In the genomic region with DNA sequence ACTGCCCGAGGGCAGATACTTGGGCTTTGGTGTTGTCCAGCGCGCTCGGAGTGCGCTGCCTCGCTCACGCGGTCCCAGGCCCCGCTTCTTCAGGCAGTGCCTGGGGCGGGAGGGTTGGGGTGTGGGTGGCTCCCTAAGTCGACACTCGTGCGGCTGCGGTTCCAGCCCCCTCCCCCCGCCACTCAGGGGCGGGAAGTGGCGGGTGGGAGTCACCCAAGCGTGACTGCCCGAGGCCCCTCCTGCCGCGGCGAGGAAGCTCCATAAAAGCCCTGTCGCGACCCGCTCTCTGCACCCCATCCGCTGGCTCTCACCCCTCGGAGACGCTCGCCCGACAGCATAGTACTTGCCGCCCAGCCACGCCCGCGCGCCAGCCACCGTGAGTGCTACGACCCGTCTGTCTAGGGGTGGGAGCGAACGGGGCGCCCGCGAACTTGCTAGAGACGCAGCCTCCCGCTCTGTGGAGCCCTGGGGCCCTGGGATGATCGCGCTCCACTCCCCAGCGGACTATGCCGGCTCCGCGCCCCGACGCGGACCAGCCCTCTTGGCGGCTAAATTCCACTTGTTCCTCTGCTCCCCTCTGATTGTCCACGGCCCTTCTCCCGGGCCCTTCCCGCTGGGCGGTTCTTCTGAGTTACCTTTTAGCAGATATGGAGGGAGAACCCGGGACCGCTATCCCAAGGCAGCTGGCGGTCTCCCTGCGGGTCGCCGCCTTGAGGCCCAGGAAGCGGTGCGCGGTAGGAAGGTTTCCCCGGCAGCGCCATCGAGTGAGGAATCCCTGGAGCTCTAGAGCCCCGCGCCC, we compare ENCODE assay signal across 9 cellular contexts. TPM values are rescaled to one million over a fixed set of nuclear protein-coding genes. Genes with fewer than 3 reads are reported as not detected.
DNase-seq lines count a peak whose midpoint lies in the region; ATAC-seq and TF ChIP-seq lines count a peak whose summit lies in the region.
"Had no signal": no experiment of that assay in that cellular context is flagged by ENCODE, and none has a peak within 500 bp of the region (broad histone marks: within the 10 kb centered on the region; RNA-seq: fewer than 3 reads in every experiment).

A gene (plus strand): TSS at position 291 of the 799 bp plus-strand sequence. CDS start 1,051 bp downstream, outside the sequence.

- H3K4me3 ChIP-seq in muscle layer of duodenum (ENCODE audit: low read depth in 1 of 2, low read length in 2 of 2): peak within 1 kb of the TSS; percentile 27 to 44
- H3K4me3 ChIP-seq in vagina: no peak within 1 kb of the TSS

- ATAC-seq in HG03196 (IDR thresholded peaks at IDR 0.05; ENCODE audit: unreplicated experiment): no peak

- H3K4me1 Mint-ChIP-seq in activated naive CD4-positive, alpha-beta T cell treated with anti-CD3 and anti-CD28 coated beads for 36 hours (ENCODE audit: low read depth): peaks cover 18% of the 10 kb centered on the region

- peaks cover 44% of the 10 kb centered on the region for H3K27me3 Mint-ChIP-seq in activated naive CD4-positive, alpha-beta T cell treated with anti-CD3 and anti-CD28 coated beads for 36 hours (ENCODE audit: low read depth)

- no peaks in the 10 kb centered on the region for H3K36me3 ChIP-seq in muscle layer of duodenum (ENCODE audit: control insufficient read depth in 1 of 2, insufficient read depth in 2 of 2, low read length in 2 of 2)
- no peaks in the 10 kb centered on the region for H3K36me3 ChIP-seq in vagina

- H3K27ac ChIP-seq in muscle layer of duodenum (ENCODE audit: low read length): no peak within 1 kb of the TSS
- H3K27ac ChIP-seq in vagina: no peak within 1 kb of the TSS

- H3K9me3 Mint-ChIP-seq in activated naive CD4-positive, alpha-beta T cell treated with anti-CD3 and anti-CD28 coated beads for 36 hours: no peaks in the 10 kb centered on the region

- no peak for TF ChIP-seq POLR2A in vagina (IDR thresholded peaks at IDR 0.05)

- H3K4me3 Mint-ChIP-seq in activated naive CD4-positive, alpha-beta T cell treated with anti-CD3 and anti-CD28 coated beads for 36 hours: peak within 1 kb of the TSS; percentile 70

- H3K36me3 Mint-ChIP-seq in activated naive CD4-positive, alpha-beta T cell treated with anti-CD3 and anti-CD28 coated beads for 36 hours (ENCODE audit: low read depth): no peaks in the 10 kb centered on the region

- H3K27me3 ChIP-seq in muscle layer of duodenum (ENCODE audit: low read depth, low read length) (peaks cover 15% of the 10 kb centered on the region), vagina (no peaks in the 10 kb centered on the region)

- no peak within 1 kb of the TSS for H3K27ac Mint-ChIP-seq in activated naive CD4-positive, alpha-beta T cell treated with anti-CD3 and anti-CD28 coated beads for 36 hours

- peaks cover 0 to 14% of the 10 kb centered on the region in 2 donors for H3K4me1 ChIP-seq in muscle layer of duodenum (ENCODE audit: control insufficient read depth in 1 of 2, insufficient read depth in 2 of 2, low read length in 2 of 2)
- peaks cover 4% of the 10 kb centered on the region for H3K4me1 ChIP-seq in vagina

- DNase-seq in activated naive CD4-positive, alpha-beta T cell treated with anti-CD3 and anti-CD28 coated beads for 36 hours: peak; percentile 14
- DNase-seq in activated naive CD4-positive, alpha-beta T cell treated with Interleukin-2 at 50 U/mL for 16 hours: no peak
- DNase-seq in activated naive CD4-positive, alpha-beta T cell treated with anti-CD3 and anti-CD28 coated beads, Interleukin-2, amount 50 U/mL, for 16 hours: peak; percentile 24
- no peak for DNase-seq in vagina (ENCODE audit: extremely low spot score in 2 of 2)
- DNase-seq in GM19238 (ENCODE audit: insufficient read length, low spot score): no peak
- no peak for DNase-seq in OCI-M2 (lab: John Stamatoyannopoulos, UW; ENCODE audit: unreplicated experiment)

- TF ChIP-seq CTCF in vagina (IDR thresholded peaks at IDR 0.05): no peak

- CTCF ChIA-PET in activated naive CD4-positive, alpha-beta T cell treated with anti-CD3 and anti-CD28 coated beads for 36 hours (lab: Charles Lee): no interaction called here

- no peaks in the 10 kb centered on the region for H3K9me3 ChIP-seq in muscle layer of duodenum (ENCODE audit: control insufficient read depth in 1 of 2, low read length in 2 of 2)
- H3K9me3 ChIP-seq in vagina: no peaks in the 10 kb centered on the region

- intact Hi-C loops in activated naive CD4-positive, alpha-beta T cell treated with anti-CD3 and anti-CD28 coated beads for 36 hours (cut with micrococcal nuclease): loop anchor here (5.0 to 10.0 kb wide), 3 partner anchors 288 to 739 kb away; a partner anchor contains a TSS
- intact Hi-C loops in vagina (cut with DNase I): no loop called here

RNA-seq across cellular contexts. Expression of the gene that starts here (rescaled TPM):
- total RNA-seq in activated naive CD4-positive, alpha-beta T cell treated with anti-CD3 and anti-CD28 coated beads for 36 hours: not detected
- 169 TPM for total RNA-seq in vagina
- total RNA-seq: T-helper 2 cell treated with Interferon-gamma antibody and Interleukin-4, amounts not matched to agents 100 ng/mL and 5 ng/mL, for 36 hours had no signal

Comparison
In these comparisons a context has a peak if more than half of its experiments do, and no peak if none do; other contexts are left out.
1. RNA of the gene that starts here (total RNA-seq): 169 TPM in vagina (single experiment); not detected in activated naive CD4-positive, alpha-beta T cell treated with anti-CD3 and anti-CD28 coated beads for 36 hours; every median in the first group is over 100 times any median in the second.
2. Peak in DNase-seq in activated naive CD4-positive, alpha-beta T cell treated with anti-CD3 and anti-CD28 coated beads for 36 hours; RNA of the gene not detected or under 1 TPM.
3. H3K4me3 ChIP-seq: peak in muscle layer of duodenum (2 of 2); none in vagina (0 of 2).